19 cellular contexts compared by ENCODE assay signal in the genomic region with DNA sequence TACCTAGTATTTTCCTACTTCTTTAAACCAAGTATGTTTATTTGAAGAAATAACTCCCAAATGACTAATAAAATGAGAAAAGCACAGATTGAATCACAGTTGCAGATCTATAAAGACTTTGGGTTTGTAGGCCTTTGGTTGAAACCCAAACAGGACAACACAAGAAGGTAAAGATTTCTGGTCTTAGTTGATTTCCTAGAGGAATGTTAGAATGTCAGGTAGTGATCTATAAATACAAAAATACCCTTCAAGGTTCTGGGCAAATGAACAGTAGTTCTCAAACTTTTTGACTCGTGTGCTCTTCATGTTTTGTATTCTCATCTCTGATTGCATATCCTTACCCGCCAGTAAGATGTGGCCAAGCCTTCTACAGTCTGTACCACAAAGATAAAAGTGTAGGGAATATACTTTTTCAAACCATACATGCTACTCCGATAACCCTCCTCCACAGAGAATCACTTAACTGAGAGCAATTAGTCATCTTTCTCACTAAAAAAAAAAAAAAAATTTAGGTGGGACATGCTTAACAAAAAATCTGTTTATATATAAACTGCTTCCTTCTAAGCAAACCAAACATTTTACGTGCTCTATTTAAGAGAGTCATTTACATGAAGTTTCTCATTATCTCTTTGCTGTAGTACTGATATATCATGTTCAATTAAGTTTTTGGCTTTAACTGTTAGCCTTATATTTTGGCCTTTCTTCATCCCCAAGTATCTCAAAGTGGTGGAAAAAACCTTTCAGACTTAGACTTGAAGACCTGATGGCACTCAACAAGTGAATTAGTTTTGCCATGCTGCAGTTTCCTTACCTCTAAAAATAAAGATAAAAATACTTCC. TPM values are rescaled to one million over a fixed set of nuclear protein-coding genes. Genes with fewer than 3 reads are reported as not detected.
DNase-seq lines count a peak whose midpoint lies in the region; ATAC-seq and TF ChIP-seq lines count a peak whose summit lies in the region.
"Had no signal": no experiment of that assay in that cellular context is flagged by ENCODE, and none has a peak within 500 bp of the region (broad histone marks: within the 10 kb centered on the region; RNA-seq: fewer than 3 reads in every experiment).

No MANE protein-coding gene starts in this region.

- 72 to 94% (median 88%) methylated on average over 4 of the region's 4 CpGs for whole genome bisulfite sequencing in adrenal gland, 4 donors

- H3K36me3 ChIP-seq in cardiac muscle cell (peaks cover 80% of the 10 kb centered on the region), adrenal gland (replicated peaks in 1 of 2) (peaks cover 0 to 92% of the 10 kb centered on the region in 2 donors)
- H3K36me3 ChIP-seq: ovary had no signal

- H3K9me3 Mint-ChIP-seq in activated naive CD8-positive, alpha-beta T cell treated with anti-CD3 and anti-CD28 coated beads, Interleukin-2, amount 50 U/mL, for 24 hours = no peaks in the 10 kb centered on the region
- no peaks in the 10 kb centered on the region for H3K9me3 Mint-ChIP-seq in stimulated activated naive CD8-positive, alpha-beta T cell treated with anti-CD3 and anti-CD28 coated beads, Interleukin-15, amount 100 ng/mL, for 72 hours
- H3K9me3 Mint-ChIP-seq: endodermal cell, H9 had no signal

- no peaks in the 10 kb centered on the region for H3K4me1 ChIP-seq in cardiac muscle cell (ENCODE audit: low read depth)
- H3K4me1 ChIP-seq in adrenal gland (replicated peaks in 1 of 2) = peaks cover 0 to 7% of the 10 kb centered on the region in 2 donors
- H3K4me1 ChIP-seq: tibial artery had no signal

- H3K4me3 ChIP-seq in cardiac muscle cell (no peak overlapping the region), adrenal gland (no peak overlapping the region)
- H3K4me3 ChIP-seq: body of pancreas, heart left ventricle, ovary, right lobe of liver, tibial artery had no signal

- no peaks in the 10 kb centered on the region for H3K27me3 ChIP-seq in cardiac muscle cell
- no peaks in the 10 kb centered on the region for H3K27me3 ChIP-seq in adrenal gland
- H3K27me3 ChIP-seq: body of pancreas, heart left ventricle, ovary, right lobe of liver, tibial artery had no signal

- no peaks in the 10 kb centered on the region for H3K27me3 Mint-ChIP-seq in activated naive CD8-positive, alpha-beta T cell treated with anti-CD3 and anti-CD28 coated beads, Interleukin-2, amount 50 U/mL, for 24 hours
- H3K27me3 Mint-ChIP-seq in stimulated activated naive CD8-positive, alpha-beta T cell treated with anti-CD3 and anti-CD28 coated beads, Interleukin-15, amount 100 ng/mL, for 72 hours = no peaks in the 10 kb centered on the region

- H3K27ac Mint-ChIP-seq in activated naive CD8-positive, alpha-beta T cell treated with anti-CD3 and anti-CD28 coated beads, Interleukin-2, amount 50 U/mL, for 24 hours = peak overlapping the region; percentile 82
- H3K27ac Mint-ChIP-seq in stimulated activated naive CD8-positive, alpha-beta T cell treated with anti-CD3 and anti-CD28 coated beads, Interleukin-15, amount 100 ng/mL, for 72 hours = peak overlapping the region in 1 of 2 donors; percentile 38
- H3K27ac Mint-ChIP-seq: endodermal cell had no signal

- DNase-seq in cardiac muscle cell (ENCODE audit: low read depth in 1 of 2, low spot score in 1 of 2) (no peak), left ventricle myocardium superior (no peak), OCI-M1 (lab: John Stamatoyannopoulos, UW) (peak; percentile 95), adrenal gland (no peak), NCI-H526 (lab: John Stamatoyannopoulos, UW) (no peak), NCI-H2196 (lab: John Stamatoyannopoulos, UW; ENCODE audit: unreplicated experiment) (no peak)
- no peak for DNase-seq in activated naive CD8-positive, alpha-beta T cell treated with anti-CD3 and anti-CD28 coated beads, Interleukin-2, amount 50 U/mL, for 24 hours
- DNase-seq in stimulated activated naive CD8-positive, alpha-beta T cell treated with anti-CD3 and anti-CD28 coated beads, Interleukin-15, amount 100 ng/mL, for 72 hours = no peak
- DNase-seq: body of pancreas, Calu3, endodermal cell, H9, heart left ventricle, islet precursor cell, NCI-H526 treated with DMSO at 0.1 percent for 48 hours, ovary, right lobe of liver, tibial artery, WERI-Rb-1 had no signal

- ATAC-seq in left ventricle myocardium superior = no peak
- peak; percentile 77 for ATAC-seq in activated naive CD8-positive, alpha-beta T cell treated with anti-CD3 and anti-CD28 coated beads, Interleukin-2, amount 50 U/mL, for 24 hours
- peak; percentile 81 for ATAC-seq in stimulated activated naive CD8-positive, alpha-beta T cell treated with anti-CD3 and anti-CD28 coated beads, Interleukin-15, amount 100 ng/mL, for 72 hours
- ATAC-seq: body of pancreas, heart left ventricle, right lobe of liver had no signal

- H3K27ac ChIP-seq in cardiac muscle cell (peak overlapping the region; percentile 25), adrenal gland (no peak overlapping the region)
- H3K27ac ChIP-seq: body of pancreas, heart left ventricle, ovary, right lobe of liver, tibial artery, WERI-Rb-1 had no signal

- intact Hi-C loops in left ventricle myocardium superior (cut with micrococcal nuclease) = loop anchor here (10.0 kb wide), 1 partner anchor 88 kb away; no protein-coding TSS in a partner anchor
- intact Hi-C loops in adrenal gland (cut with DNase I) = loop anchor here in 1 of 2 donors (10.0 kb wide), 1 partner anchor 88 kb away; no protein-coding TSS in a partner anchor

- TF ChIP-seq CTCF in cardiac muscle cell (IDR thresholded peaks at IDR 0.05; ENCODE audit: low read depth, low read length) (no peak), adrenal gland (IDR thresholded peaks at IDR 0.05) (no peak)

- H3K4me1 Mint-ChIP-seq in activated naive CD8-positive, alpha-beta T cell treated with anti-CD3 and anti-CD28 coated beads, Interleukin-2, amount 50 U/mL, for 24 hours = peaks cover 29% of the 10 kb centered on the region
- peaks cover 43% of the 10 kb centered on the region for H3K4me1 Mint-ChIP-seq in stimulated activated naive CD8-positive, alpha-beta T cell treated with anti-CD3 and anti-CD28 coated beads, Interleukin-15, amount 100 ng/mL, for 72 hours
- H3K4me1 Mint-ChIP-seq: H9 had no signal

- TF ChIP-seq POLR2A in adrenal gland (IDR thresholded peaks at IDR 0.05) = no peak

- H3K36me3 Mint-ChIP-seq in activated naive CD8-positive, alpha-beta T cell treated with anti-CD3 and anti-CD28 coated beads, Interleukin-2, amount 50 U/mL, for 24 hours (ENCODE audit: low read depth) = peaks cover 76% of the 10 kb centered on the region

- no peak overlapping the region for H3K4me3 Mint-ChIP-seq in activated naive CD8-positive, alpha-beta T cell treated with anti-CD3 and anti-CD28 coated beads, Interleukin-2, amount 50 U/mL, for 24 hours
- no peak overlapping the region for H3K4me3 Mint-ChIP-seq in stimulated activated naive CD8-positive, alpha-beta T cell treated with anti-CD3 and anti-CD28 coated beads, Interleukin-15, amount 100 ng/mL, for 72 hours
- H3K4me3 Mint-ChIP-seq: endodermal cell, H9 had no signal

- H3K9me3 ChIP-seq in cardiac muscle cell (ENCODE audit: low read depth) (no peaks in the 10 kb centered on the region), adrenal gland (replicated peaks in 1 of 3) (no peaks in the 10 kb centered on the region)
- H3K9me3 ChIP-seq: body of pancreas, heart left ventricle, ovary, right lobe of liver, tibial artery had no signal

RNA-seq across cellular contexts. Expression of a gene that starts 36.0 kb away (rescaled TPM):
- 15.0 and 24.3 TPM in 2 replicates for total RNA-seq in cardiac muscle cell
- 69.5 and 80.0 TPM in 2 replicates for polyA plus RNA-seq in cardiac muscle cell
- 26.3 TPM for total RNA-seq in left ventricle myocardium superior
- total RNA-seq in adrenal gland = 10 to 100 TPM; 10.0 to 52.7 (median 39.3) TPM
- polyA plus RNA-seq in adrenal gland = 10 to 100 TPM; 47.0 to 73.0 (median 58.0) TPM

RNA-seq across cellular contexts. Expression of a gene that starts 42.0 kb away (rescaled TPM):
- total RNA-seq in cardiac muscle cell (42.0 and 62.2 TPM in 2 replicates), left ventricle myocardium superior (62.9 TPM), adrenal gland (10 to 100 TPM; 48.7 to 92.0 (median 77.6) TPM)
- polyA plus RNA-seq in cardiac muscle cell (14.9 and 15.3 TPM in 2 replicates), adrenal gland (10 to 100 TPM; 25.6 to 52.4 (median 36.5) TPM)
